ENCODE assay signal across 1 cellular context in the genomic region with DNA sequence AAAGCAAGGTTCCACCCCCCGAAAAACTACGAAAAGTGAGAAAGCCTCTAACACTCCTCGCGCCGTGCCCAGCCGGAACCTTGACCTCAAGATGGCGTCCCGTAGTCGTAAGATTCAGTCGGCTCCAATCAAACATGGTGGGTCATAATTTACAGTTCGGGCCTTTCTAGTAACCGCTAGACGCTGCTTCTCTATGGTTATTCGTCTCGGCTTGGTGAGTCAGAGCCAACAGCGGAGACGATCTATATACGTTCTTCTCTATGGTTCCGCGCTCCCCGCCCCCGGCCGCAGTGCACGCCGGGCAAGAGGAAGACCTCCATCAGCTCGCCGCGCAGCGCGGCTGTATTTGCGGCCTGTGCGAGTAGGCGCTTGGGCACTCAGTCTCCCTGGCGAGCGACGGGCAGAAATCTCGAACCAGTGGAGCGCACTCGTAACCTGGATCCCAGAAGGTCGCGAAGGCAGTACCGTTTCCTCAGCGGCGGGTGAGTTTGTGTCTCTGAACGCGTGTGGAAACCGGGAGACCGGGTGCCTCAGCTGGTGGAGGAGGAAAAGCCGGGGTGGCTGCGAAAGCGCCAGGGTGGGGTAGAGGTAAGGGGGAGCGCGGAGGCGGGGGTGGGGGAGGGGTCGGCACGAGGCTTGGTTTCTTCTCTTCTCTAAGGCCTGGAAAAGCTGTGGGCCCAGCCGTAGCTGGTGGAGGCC.
TF ChIP-seq lines count a peak whose summit lies in the region.

A gene (plus strand): TSS at position 311 of the 699 bp plus-strand sequence. CDS start 13,108 bp downstream, outside the sequence.

TF ChIP-seq in HepG2, 621 proteins besides CTCF, POLR2A, EP300 and RAD21 (continued from another document and continues in another):
- TF ChIP-seq, protein P1, sequence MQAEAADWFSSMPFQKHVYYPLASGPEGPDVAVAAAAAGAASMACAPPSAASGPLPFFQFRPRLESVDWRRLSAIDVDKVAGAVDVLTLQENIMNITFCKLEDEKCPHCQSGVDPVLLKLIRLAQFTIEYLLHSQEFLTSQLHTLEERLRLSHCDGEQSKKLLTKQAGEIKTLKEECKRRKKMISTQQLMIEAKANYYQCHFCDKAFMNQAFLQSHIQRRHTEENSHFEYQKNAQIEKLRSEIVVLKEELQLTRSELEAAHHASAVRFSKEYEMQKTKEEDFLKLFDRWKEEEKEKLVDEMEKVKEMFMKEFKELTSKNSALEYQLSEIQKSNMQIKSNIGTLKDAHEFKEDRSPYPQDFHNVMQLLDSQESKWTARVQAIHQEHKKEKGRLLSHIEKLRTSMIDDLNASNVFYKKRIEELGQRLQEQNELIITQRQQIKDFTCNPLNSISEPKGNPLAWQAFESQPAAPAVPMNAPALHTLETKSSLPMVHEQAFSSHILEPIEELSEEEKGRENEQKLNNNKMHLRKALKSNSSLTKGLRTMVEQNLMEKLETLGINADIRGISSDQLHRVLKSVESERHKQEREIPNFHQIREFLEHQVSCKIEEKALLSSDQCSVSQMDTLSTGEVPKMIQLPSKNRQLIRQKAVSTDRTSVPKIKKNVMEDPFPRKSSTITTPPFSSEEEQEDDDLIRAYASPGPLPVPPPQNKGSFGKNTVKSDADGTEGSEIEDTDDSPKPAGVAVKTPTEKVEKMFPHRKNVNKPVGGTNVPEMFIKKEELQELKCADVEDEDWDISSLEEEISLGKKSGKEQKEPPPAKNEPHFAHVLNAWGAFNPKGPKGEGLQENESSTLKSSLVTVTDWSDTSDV (CRISPR knock-in tag; IDR thresholded peaks at IDR 0.05): peak; percentile 67; the same call in 1 of the 2 replicates
- TF ChIP-seq ARID2 (CRISPR knock-in tag; IDR thresholded peaks at IDR 0.05; ENCODE audit: borderline replicate concordance) (no peak), SP2 (CRISPR knock-in tag; IDR thresholded peaks at IDR 0.05) (no peak), MIER3 (CRISPR knock-in tag; IDR thresholded peaks at IDR 0.05; ENCODE audit: borderline replicate concordance) (peak; percentile 75; the same call in 1 of the 2 replicates), ZNF501 (CRISPR knock-in tag; IDR thresholded peaks at IDR 0.05) (peak; percentile 59), ZSCAN29 (CRISPR knock-in tag; conservative IDR thresholded peaks at IDR 0.05) (no peak), ZNF124 (CRISPR knock-in tag; IDR thresholded peaks at IDR 0.05) (peak; percentile 53; the same call in 1 of the 2 replicates), SUZ12 (IDR thresholded peaks at IDR 0.05; ENCODE audit: low read depth, low read length) (peak; percentile 29; the same call in 1 of the 2 replicates), NRL (CRISPR knock-in tag; IDR thresholded peaks at IDR 0.05; ENCODE audit: borderline replicate concordance) (peak; percentile 98), HIVEP1 (CRISPR knock-in tag; IDR thresholded peaks at IDR 0.05) (no peak; the same call in 1 of the 2 replicates), MEIS2 (CRISPR knock-in tag; IDR thresholded peaks at IDR 0.05) (no peak), ZNF549 (CRISPR knock-in tag; IDR thresholded peaks at IDR 0.05) (no peak), DPF2 (CRISPR knock-in tag; IDR thresholded peaks at IDR 0.05; ENCODE audit: borderline replicate concordance, low read depth) (no peak), SALL1 (CRISPR knock-in tag; IDR thresholded peaks at IDR 0.05) (peak; percentile 93), ZNF263 (CRISPR knock-in tag; IDR thresholded peaks at IDR 0.05) (no peak), PITX1 (CRISPR knock-in tag; IDR thresholded peaks at IDR 0.05) (peak; percentile 49; the same call in 1 of the 2 replicates), ETV5 (CRISPR knock-in tag; IDR thresholded peaks at IDR 0.05; ENCODE audit: borderline replicate concordance) (peak; percentile 68; the same call in 1 of the 2 replicates), HNF4G (IDR thresholded peaks at IDR 0.05; ENCODE audit: borderline replicate concordance, low read depth, low read length) (peak; percentile 68), HNF4G (CRISPR knock-in tag; IDR thresholded peaks at IDR 0.05; ENCODE audit: borderline replicate concordance, low read depth) (no peak; the same call in 1 of the 2 replicates), GABPB1 (CRISPR knock-in tag; IDR thresholded peaks at IDR 0.05) (peak; percentile 92), SMARCC2 (IDR thresholded peaks at IDR 0.05) (no peak), ZNF136 (CRISPR knock-in tag; IDR thresholded peaks at IDR 0.05; ENCODE audit: low read depth) (no peak), ZNF660 (CRISPR knock-in tag; IDR thresholded peaks at IDR 0.05; ENCODE audit: borderline replicate concordance, low read depth) (no peak), ZNF256 (CRISPR knock-in tag; conservative IDR thresholded peaks at IDR 0.05) (no peak), ZNF761 (CRISPR knock-in tag; conservative IDR thresholded peaks at IDR 0.05) (no peak), CBX2 (IDR thresholded peaks at IDR 0.05; ENCODE audit: low read depth, low read length) (no peak), CBX2 (CRISPR knock-in tag; IDR thresholded peaks at IDR 0.05; ENCODE audit: low read depth) (no peak), TOPORS (CRISPR knock-in tag; IDR thresholded peaks at IDR 0.05) (0 out of 2 replicates have a peak, but pooled peaks have one; percentile 20), JUN (CRISPR knock-in tag; IDR thresholded peaks at IDR 0.05) (peak; percentile 36; the same call in 1 of the 2 replicates), JDP2 (CRISPR knock-in tag; IDR thresholded peaks at IDR 0.05; ENCODE audit: borderline replicate concordance) (no peak), RAD51 (IDR thresholded peaks at IDR 0.05; ENCODE audit: borderline replicate concordance) (no peak), ZNF550 (CRISPR knock-in tag; IDR thresholded peaks at IDR 0.05; ENCODE audit: borderline replicate concordance) (no peak), NR2F6 (IDR thresholded peaks at IDR 0.05) (peak; percentile 76), NR2F6 (CRISPR knock-in tag; IDR thresholded peaks at IDR 0.05) (peak; percentile 80), BHLHE40 (IDR thresholded peaks at IDR 0.05; ENCODE audit: low read length) (0 out of 2 replicates have a peak, but pooled peaks have one; percentile 5)
- TF ChIP-seq, protein P2, sequence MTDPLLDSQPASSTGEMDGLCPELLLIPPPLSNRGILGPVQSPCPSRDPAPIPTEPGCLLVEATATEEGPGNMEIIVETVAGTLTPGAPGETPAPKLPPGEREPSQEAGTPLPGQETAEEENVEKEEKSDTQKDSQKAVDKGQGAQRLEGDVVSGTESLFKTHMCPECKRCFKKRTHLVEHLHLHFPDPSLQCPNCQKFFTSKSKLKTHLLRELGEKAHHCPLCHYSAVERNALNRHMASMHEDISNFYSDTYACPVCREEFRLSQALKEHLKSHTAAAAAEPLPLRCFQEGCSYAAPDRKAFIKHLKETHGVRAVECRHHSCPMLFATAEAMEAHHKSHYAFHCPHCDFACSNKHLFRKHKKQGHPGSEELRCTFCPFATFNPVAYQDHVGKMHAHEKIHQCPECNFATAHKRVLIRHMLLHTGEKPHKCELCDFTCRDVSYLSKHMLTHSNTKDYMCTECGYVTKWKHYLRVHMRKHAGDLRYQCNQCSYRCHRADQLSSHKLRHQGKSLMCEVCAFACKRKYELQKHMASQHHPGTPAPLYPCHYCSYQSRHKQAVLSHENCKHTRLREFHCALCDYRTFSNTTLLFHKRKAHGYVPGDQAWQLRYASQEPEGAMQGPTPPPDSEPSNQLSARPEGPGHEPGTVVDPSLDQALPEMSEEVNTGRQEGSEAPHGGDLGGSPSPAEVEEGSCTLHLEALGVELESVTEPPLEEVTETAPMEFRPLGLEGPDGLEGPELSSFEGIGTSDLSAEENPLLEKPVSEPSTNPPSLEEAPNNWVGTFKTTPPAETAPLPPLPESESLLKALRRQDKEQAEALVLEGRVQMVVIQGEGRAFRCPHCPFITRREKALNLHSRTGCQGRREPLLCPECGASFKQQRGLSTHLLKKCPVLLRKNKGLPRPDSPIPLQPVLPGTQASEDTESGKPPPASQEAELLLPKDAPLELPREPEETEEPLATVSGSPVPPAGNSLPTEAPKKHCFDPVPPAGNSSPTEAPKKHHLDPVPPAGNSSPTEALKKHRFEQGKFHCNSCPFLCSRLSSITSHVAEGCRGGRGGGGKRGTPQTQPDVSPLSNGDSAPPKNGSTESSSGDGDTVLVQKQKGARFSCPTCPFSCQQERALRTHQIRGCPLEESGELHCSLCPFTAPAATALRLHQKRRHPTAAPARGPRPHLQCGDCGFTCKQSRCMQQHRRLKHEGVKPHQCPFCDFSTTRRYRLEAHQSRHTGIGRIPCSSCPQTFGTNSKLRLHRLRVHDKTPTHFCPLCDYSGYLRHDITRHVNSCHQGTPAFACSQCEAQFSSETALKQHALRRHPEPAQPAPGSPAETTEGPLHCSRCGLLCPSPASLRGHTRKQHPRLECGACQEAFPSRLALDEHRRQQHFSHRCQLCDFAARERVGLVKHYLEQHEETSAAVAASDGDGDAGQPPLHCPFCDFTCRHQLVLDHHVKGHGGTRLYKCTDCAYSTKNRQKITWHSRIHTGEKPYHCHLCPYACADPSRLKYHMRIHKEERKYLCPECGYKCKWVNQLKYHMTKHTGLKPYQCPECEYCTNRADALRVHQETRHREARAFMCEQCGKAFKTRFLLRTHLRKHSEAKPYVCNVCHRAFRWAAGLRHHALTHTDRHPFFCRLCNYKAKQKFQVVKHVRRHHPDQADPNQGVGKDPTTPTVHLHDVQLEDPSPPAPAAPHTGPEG (CRISPR knock-in tag; IDR thresholded peaks at IDR 0.05): 0 out of 2 replicates have a peak, but pooled peaks have one; percentile 21
- TF ChIP-seq, protein P3, sequence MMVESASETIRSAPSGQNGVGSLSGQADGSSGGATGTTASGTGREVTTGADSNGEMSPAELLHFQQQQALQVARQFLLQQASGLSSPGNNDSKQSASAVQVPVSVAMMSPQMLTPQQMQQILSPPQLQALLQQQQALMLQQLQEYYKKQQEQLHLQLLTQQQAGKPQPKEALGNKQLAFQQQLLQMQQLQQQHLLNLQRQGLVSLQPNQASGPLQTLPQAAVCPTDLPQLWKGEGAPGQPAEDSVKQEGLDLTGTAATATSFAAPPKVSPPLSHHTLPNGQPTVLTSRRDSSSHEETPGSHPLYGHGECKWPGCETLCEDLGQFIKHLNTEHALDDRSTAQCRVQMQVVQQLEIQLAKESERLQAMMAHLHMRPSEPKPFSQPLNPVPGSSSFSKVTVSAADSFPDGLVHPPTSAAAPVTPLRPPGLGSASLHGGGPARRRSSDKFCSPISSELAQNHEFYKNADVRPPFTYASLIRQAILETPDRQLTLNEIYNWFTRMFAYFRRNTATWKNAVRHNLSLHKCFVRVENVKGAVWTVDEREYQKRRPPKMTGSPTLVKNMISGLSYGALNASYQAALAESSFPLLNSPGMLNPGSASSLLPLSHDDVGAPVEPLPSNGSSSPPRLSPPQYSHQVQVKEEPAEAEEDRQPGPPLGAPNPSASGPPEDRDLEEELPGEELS (CRISPR knock-in tag; IDR thresholded peaks at IDR 0.05): peak; percentile 56; the same call in 1 of the 2 replicates
- TF ChIP-seq, protein P4, sequence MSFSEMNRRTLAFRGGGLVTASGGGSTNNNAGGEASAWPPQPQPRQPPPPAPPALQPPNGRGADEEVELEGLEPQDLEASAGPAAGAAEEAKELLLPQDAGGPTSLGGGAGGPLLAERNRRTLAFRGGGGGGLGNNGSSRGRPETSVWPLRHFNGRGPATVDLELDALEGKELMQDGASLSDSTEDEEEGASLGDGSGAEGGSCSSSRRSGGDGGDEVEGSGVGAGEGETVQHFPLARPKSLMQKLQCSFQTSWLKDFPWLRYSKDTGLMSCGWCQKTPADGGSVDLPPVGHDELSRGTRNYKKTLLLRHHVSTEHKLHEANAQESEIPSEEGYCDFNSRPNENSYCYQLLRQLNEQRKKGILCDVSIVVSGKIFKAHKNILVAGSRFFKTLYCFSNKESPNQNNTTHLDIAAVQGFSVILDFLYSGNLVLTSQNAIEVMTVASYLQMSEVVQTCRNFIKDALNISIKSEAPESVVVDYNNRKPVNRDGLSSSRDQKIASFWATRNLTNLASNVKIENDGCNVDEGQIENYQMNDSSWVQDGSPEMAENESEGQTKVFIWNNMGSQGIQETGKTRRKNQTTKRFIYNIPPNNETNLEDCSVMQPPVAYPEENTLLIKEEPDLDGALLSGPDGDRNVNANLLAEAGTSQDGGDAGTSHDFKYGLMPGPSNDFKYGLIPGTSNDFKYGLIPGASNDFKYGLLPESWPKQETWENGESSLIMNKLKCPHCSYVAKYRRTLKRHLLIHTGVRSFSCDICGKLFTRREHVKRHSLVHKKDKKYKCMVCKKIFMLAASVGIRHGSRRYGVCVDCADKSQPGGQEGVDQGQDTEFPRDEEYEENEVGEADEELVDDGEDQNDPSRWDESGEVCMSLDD (CRISPR knock-in tag; IDR thresholded peaks at IDR 0.05; ENCODE audit: borderline replicate concordance): no peak
- TF ChIP-seq, protein P5, sequence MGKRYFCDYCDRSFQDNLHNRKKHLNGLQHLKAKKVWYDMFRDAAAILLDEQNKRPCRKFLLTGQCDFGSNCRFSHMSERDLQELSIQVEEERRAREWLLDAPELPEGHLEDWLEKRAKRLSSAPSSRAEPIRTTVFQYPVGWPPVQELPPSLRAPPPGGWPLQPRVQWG (CRISPR knock-in tag; IDR thresholded peaks at IDR 0.05; ENCODE audit: borderline replicate concordance, low read depth): no peak
- TF ChIP-seq, protein P6, sequence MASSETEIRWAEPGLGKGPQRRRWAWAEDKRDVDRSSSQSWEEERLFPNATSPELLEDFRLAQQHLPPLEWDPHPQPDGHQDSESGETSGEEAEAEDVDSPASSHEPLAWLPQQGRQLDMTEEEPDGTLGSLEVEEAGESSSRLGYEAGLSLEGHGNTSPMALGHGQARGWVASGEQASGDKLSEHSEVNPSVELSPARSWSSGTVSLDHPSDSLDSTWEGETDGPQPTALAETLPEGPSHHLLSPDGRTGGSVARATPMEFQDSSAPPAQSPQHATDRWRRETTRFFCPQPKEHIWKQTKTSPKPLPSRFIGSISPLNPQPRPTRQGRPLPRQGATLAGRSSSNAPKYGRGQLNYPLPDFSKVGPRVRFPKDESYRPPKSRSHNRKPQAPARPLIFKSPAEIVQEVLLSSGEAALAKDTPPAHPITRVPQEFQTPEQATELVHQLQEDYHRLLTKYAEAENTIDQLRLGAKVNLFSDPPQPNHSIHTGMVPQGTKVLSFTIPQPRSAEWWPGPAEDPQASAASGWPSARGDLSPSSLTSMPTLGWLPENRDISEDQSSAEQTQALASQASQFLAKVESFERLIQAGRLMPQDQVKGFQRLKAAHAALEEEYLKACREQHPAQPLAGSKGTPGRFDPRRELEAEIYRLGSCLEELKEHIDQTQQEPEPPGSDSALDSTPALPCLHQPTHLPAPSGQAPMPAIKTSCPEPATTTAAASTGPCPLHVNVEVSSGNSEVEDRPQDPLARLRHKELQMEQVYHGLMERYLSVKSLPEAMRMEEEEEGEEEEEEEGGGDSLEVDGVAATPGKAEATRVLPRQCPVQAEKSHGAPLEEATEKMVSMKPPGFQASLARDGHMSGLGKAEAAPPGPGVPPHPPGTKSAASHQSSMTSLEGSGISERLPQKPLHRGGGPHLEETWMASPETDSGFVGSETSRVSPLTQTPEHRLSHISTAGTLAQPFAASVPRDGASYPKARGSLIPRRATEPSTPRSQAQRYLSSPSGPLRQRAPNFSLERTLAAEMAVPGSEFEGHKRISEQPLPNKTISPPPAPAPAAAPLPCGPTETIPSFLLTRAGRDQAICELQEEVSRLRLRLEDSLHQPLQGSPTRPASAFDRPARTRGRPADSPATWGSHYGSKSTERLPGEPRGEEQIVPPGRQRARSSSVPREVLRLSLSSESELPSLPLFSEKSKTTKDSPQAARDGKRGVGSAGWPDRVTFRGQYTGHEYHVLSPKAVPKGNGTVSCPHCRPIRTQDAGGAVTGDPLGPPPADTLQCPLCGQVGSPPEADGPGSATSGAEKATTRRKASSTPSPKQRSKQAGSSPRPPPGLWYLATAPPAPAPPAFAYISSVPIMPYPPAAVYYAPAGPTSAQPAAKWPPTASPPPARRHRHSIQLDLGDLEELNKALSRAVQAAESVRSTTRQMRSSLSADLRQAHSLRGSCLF (CRISPR knock-in tag; IDR thresholded peaks at IDR 0.05; ENCODE audit: borderline replicate concordance): no peak
